ENCODE assay signal across 1 cellular context in the genomic region with DNA sequence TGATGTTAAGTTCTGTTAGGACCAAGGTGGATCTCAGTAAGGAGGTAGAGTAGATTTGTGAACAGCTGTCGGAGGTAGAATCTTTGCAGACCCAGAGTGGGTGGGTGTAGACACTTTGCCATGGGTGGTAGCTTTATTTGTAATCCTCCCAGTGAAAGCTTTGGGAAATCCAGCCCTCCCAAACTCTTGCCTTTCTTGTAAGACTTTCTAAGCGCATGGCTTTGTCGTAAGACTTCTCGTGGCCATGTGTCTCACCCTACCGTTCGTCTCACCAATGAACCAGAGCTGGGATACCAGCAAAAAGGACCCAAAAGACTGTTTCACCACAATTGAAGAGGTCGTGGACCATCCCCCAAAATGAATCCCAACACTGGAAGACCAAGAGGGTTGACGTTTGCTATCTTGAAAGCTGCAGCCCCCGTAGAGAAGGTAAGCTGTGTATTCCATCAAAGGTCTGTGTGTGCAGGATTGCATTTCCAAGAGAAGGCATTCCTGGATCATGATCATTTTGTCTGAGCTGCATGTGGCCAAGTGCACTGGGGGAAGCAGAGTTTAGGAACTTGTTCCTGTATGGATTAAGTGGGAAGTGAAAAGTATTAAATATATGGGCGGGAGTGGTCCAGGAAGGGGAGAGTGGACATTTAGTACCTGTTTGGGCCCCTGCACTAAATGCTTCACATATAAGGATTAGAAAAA.
TF ChIP-seq lines count a peak whose summit lies in the region.

No MANE protein-coding gene starts in this region.

TF ChIP-seq in HepG2, 621 proteins besides CTCF, POLR2A, EP300 and RAD21 (continued from another document and continues in another):
- TF ChIP-seq, protein P1, sequence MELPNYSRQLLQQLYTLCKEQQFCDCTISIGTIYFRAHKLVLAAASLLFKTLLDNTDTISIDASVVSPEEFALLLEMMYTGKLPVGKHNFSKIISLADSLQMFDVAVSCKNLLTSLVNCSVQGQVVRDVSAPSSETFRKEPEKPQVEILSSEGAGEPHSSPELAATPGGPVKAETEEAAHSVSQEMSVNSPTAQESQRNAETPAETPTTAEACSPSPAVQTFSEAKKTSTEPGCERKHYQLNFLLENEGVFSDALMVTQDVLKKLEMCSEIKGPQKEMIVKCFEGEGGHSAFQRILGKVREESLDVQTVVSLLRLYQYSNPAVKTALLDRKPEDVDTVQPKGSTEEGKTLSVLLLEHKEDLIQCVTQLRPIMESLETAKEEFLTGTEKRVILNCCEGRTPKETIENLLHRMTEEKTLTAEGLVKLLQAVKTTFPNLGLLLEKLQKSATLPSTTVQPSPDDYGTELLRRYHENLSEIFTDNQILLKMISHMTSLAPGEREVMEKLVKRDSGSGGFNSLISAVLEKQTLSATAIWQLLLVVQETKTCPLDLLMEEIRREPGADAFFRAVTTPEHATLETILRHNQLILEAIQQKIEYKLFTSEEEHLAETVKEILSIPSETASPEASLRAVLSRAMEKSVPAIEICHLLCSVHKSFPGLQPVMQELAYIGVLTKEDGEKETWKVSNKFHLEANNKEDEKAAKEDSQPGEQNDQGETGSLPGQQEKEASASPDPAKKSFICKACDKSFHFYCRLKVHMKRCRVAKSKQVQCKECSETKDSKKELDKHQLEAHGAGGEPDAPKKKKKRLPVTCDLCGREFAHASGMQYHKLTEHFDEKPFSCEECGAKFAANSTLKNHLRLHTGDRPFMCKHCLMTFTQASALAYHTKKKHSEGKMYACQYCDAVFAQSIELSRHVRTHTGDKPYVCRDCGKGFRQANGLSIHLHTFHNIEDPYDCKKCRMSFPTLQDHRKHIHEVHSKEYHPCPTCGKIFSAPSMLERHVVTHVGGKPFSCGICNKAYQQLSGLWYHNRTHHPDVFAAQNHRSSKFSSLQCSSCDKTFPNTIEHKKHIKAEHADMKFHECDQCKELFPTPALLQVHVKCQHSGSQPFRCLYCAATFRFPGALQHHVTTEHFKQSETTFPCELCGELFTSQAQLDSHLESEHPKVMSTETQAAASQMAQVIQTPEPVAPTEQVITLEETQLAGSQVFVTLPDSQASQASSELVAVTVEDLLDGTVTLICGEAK (IDR thresholded peaks at IDR 0.05), result no peak
- TF ChIP-seq, protein P1 (CRISPR knock-in tag; IDR thresholded peaks at IDR 0.05), result no peak; the same call in 1 of the 2 replicates
- TF ChIP-seq, protein P2, sequence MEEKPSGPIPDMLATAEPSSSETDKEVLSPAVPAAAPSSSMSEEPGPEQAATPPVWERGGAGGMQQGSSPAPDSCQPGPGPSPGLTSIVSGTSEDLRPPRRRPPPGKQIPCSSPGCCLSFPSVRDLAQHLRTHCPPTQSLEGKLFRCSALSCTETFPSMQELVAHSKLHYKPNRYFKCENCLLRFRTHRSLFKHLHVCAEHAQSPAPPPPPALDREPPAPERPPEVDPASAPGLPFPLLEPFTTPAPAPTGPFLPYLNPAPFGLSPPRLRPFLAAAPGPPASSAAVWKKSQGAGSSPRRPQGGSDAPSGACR (CRISPR knock-in tag; IDR thresholded peaks at IDR 0.05), result 0 out of 2 replicates have a peak, but pooled peaks have one; percentile 48
- no peak for TF ChIP-seq ZNF318 (CRISPR knock-in tag; IDR thresholded peaks at IDR 0.05)
- TF ChIP-seq KIAA2018 (CRISPR knock-in tag; IDR thresholded peaks at IDR 0.05; ENCODE audit: borderline replicate concordance), result no peak
- no peak; the same call in none of the 2 replicates for TF ChIP-seq TOPORS (CRISPR knock-in tag; IDR thresholded peaks at IDR 0.05)
- TF ChIP-seq REST (IDR thresholded peaks at IDR 0.05; ENCODE audit: borderline replicate concordance in 1 of 2, low read depth in 1 of 2, low read length in 2 of 2), result no peak
- 0 out of 2 replicates have a peak, but pooled peaks have one; percentile 27 for TF ChIP-seq ZNF614 (CRISPR knock-in tag; IDR thresholded peaks at IDR 0.05; ENCODE audit: borderline replicate concordance)
